In the genomic region with DNA sequence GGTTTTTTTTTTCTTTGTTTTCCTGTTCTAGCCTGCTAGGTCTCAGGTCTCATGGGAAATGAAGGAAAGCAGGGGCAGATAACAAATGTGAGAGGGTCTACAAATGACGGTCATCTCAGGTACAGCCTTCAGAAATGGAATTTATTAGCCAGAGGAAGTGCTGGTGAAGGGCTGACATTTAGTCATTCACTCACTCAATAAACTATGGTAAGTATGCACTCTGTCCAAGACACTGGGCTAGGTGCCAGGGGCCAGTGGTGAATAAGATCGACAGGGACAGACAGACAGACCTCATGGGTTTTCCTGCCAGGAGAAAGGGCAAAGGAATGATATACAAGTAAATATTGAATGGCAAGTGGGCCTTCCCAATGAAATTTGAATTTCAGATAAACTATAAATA, we compare ENCODE assay signal across 1 cellular context.
TF ChIP-seq lines count a peak whose summit lies in the region.

No MANE protein-coding gene starts in this region.

TF ChIP-seq in IMR-90, 13 proteins besides CTCF, POLR2A, EP300 and RAD21 (continued from another document):
- TF ChIP-seq, protein P1, sequence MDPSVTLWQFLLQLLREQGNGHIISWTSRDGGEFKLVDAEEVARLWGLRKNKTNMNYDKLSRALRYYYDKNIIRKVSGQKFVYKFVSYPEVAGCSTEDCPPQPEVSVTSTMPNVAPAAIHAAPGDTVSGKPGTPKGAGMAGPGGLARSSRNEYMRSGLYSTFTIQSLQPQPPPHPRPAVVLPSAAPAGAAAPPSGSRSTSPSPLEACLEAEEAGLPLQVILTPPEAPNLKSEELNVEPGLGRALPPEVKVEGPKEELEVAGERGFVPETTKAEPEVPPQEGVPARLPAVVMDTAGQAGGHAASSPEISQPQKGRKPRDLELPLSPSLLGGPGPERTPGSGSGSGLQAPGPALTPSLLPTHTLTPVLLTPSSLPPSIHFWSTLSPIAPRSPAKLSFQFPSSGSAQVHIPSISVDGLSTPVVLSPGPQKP (IDR thresholded peaks at IDR 0.05; ENCODE audit: borderline replicate concordance, low read depth, low read length) = no peak
